ENCODE assay signal across 8 cellular contexts in genomic region chr1:35769188-35769758, GRCh38. TPM values are rescaled to one million over a fixed set of nuclear protein-coding genes. Genes with fewer than 3 reads are reported as not detected.
DNase-seq lines count a peak whose midpoint lies in the region; ATAC-seq and TF ChIP-seq lines count a peak whose summit lies in the region.

No MANE protein-coding gene starts in this region.

- H3K9me3 ChIP-seq in mononuclear cell (ENCODE audit: low read depth, low read length) = no peaks in the 10 kb centered on the region

- intact Hi-C loops in Calu3 (cut with micrococcal nuclease; ENCODE audit: unreplicated experiment) = no loop called here

- no peak for TF ChIP-seq CTCF in Calu3 (IDR thresholded peaks at IDR 0.05; ENCODE audit: unreplicated experiment)

- H3K4me1 ChIP-seq in mononuclear cell (ENCODE audit: insufficient read depth, low read length) = peaks cover 13% of the 10 kb centered on the region

- H3K4me3 ChIP-seq in mononuclear cell (ENCODE audit: low read length) = peak overlapping the region; percentile 65

- H3K27me3 ChIP-seq in mononuclear cell (ENCODE audit: insufficient read depth, low read length) = no peaks in the 10 kb centered on the region

- H3K4me1 Mint-ChIP-seq in Calu3 (ENCODE audit: low read depth, unreplicated experiment) = no peaks in the 10 kb centered on the region

- no TSS peak for BruUV-seq in Calu3 (replicated peaks; lab: Mats Ljungman, UMichigan)

- DNase-seq in Calu3 (peak; percentile 88), HT1080 (ENCODE audit: low read depth) (peak; percentile 86), NOMO-1 treated with dmso at 0.1 percent for 144 hours (lab: John Stamatoyannopoulos, UW; ENCODE audit: unreplicated experiment) (peak; percentile 86), epidermal melanocyte (ENCODE audit: insufficient read length, low spot score) (peak; percentile 91)
- peak; percentile 59 for DNase-seq in activated CD8-positive, alpha-beta memory T cell treated with anti-CD3 and anti-CD28 coated beads, Interleukin-2, amount 50 U/mL, for 24 hours (ENCODE audit: extremely low read depth)
- peak; percentile 80 to 81 for DNase-seq in stimulated activated CD8-positive, alpha-beta memory T cell treated with anti-CD3 and anti-CD28 coated beads, Interleukin-2, amount 100 ng/mL, for 48 hours (ENCODE audit: low read depth in 2 of 2)

- peak; percentile 67 for ATAC-seq in GM21367 (IDR thresholded peaks at IDR 0.05; ENCODE audit: unreplicated experiment)

- peak overlapping the region; percentile 80 for H3K4me3 Mint-ChIP-seq in Calu3 (ENCODE audit: low read depth, unreplicated experiment)

- H3K9me3 Mint-ChIP-seq in Calu3 (ENCODE audit: low read depth, unreplicated experiment) = no peaks in the 10 kb centered on the region

- peak overlapping the region; percentile 68 for H3K27ac Mint-ChIP-seq in Calu3 (ENCODE audit: unreplicated experiment)

- CTCF ChIA-PET in Calu3 (lab: Charles Lee) = interaction anchor here (0.6 to 1.2 kb wide), 7 partner anchors 8 to 845 kb away, joined by 3 to 4 read pairs (median 3); partner anchors contain the start of gene NCDN

- H3K36me3 Mint-ChIP-seq in Calu3 (ENCODE audit: insufficient read depth, unreplicated experiment) = peaks cover 18% of the 10 kb centered on the region

- H3K27me3 Mint-ChIP-seq in Calu3 (ENCODE audit: unreplicated experiment) = no peaks in the 10 kb centered on the region

RNA-seq across cellular contexts. Expression of gene CLSPN, which starts 0.5 kb away (rescaled TPM):
- total RNA-seq in Calu3 (2022) (30.3 and 30.4 TPM in 2 replicates), mononuclear cell (0.73 TPM)
- 36.2 and 43.3 TPM in 2 replicates for total RNA-seq in HT1080 (2014; rRNA removed; shearing (Covaris generic))
- polyA plus RNA-seq in HT1080 (2015; cell fraction: cytosol; rRNA removed) = 17.1 and 19.6 TPM in 2 replicates
- 26.0 and 30.5 TPM in 2 replicates for polyA plus RNA-seq in HT1080 (2015; cell fraction: nucleus; rRNA removed)

RNA-seq across cellular contexts. Expression of gene AGO4, which starts 38.5 kb away (rescaled TPM):
- total RNA-seq in Calu3 (2022) = 8.3 and 11.1 TPM in 2 replicates
- 1.9 and 2.0 TPM in 2 replicates for total RNA-seq in HT1080 (2014; rRNA removed; shearing (Covaris generic))
- 3.7 and 4.0 TPM in 2 replicates for polyA plus RNA-seq in HT1080 (2015; cell fraction: cytosol; rRNA removed)
- polyA plus RNA-seq in HT1080 (2015; cell fraction: nucleus; rRNA removed) = 8.2 and 14.8 TPM in 2 replicates
- total RNA-seq in mononuclear cell = 22.2 TPM

RNA-seq across cellular contexts. Expression of gene C1orf216, which starts 50.6 kb away (rescaled TPM):
- total RNA-seq in Calu3 (2022) (11.5 and 12.0 TPM in 2 replicates), mononuclear cell (1.8 TPM)
- total RNA-seq in HT1080 (2014; rRNA removed; shearing (Covaris generic)) = 14.6 and 16.7 TPM in 2 replicates
- polyA plus RNA-seq in HT1080 (2015; cell fraction: cytosol; rRNA removed) = 12.3 and 18.2 TPM in 2 replicates
- 16.3 and 17.9 TPM in 2 replicates for polyA plus RNA-seq in HT1080 (2015; cell fraction: nucleus; rRNA removed)

Comparison
In these comparisons a context has a peak if more than half of its experiments do, and no peak if none do; other contexts are left out.
1. Peak in every context shown above with its lines: DNase-seq, ATAC-seq and H3K4me3 ChIP-seq.
2. RNA of gene CLSPN, which starts 0.5 kb away (total RNA-seq): 36.2 to 43.3 TPM in HT1080 and 30.3 to 30.4 TPM in Calu3; 0.73 TPM in mononuclear cell (single experiment); every median in the first group is over 10 times any median in the second.